In genomic region chr2:95514728-95515127, GRCh38 we compare ENCODE assay signal across 1 cellular context.
TF ChIP-seq lines count a peak whose summit lies in the region.

No MANE protein-coding gene starts in this region.

TF ChIP-seq in K562, 482 proteins besides CTCF, POLR2A, EP300 and RAD21 (continued from another document):
- TF ChIP-seq MTF1 (CRISPR knock-in tag; IDR thresholded peaks at IDR 0.05; ENCODE audit: borderline replicate concordance): no peak
- no peak for TF ChIP-seq ZBTB33 (CRISPR knock-in tag; IDR thresholded peaks at IDR 0.05)
- TF ChIP-seq ZNF347 (CRISPR knock-in tag; IDR thresholded peaks at IDR 0.05; ENCODE audit: low read depth): no peak
- TF ChIP-seq ZNF609 (CRISPR knock-in tag; IDR thresholded peaks at IDR 0.05; ENCODE audit: borderline replicate concordance): no peak
TF ChIP-seq in K562: peak in this region for 1.
